Comparison of ENCODE assay signal across 25 cellular contexts in the genomic region with DNA sequence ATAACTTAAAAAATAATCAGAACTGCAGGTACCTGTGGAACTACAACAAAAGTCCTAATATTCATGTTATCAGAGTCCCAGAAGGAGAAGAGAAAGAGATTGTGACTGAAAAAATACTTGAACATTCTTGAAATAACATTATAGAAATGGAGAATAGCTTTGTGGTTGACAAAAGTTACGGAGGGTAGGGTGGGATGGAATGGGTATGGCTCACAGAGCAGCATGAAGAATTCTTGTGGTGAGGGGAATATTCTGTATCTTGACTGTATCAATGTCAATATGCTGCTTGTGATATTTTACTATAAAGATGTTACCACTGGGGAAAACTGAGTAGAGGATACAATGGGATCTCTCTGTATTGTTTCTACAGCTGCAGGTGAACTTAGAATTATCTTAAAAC.
DNase-seq lines count a peak whose midpoint lies in the region; ATAC-seq, FAIRE-seq and TF ChIP-seq lines count a peak whose summit lies in the region.
"Had no signal": no experiment of that assay in that cellular context is flagged by ENCODE, and none has a peak within 500 bp of the region (broad histone marks: within the 10 kb centered on the region; RNA-seq: fewer than 3 reads in every experiment).

No MANE protein-coding gene starts in this region.

- H3K36me3 Mint-ChIP-seq in WTC11 (peaks cover 25% of the 10 kb centered on the region), osteocyte (ENCODE audit: unreplicated experiment) (peaks cover 34% of the 10 kb centered on the region)
- H3K36me3 Mint-ChIP-seq: CD4-positive, CD25-positive, alpha-beta regulatory T cell had no signal

- intact Hi-C loops in mucosa of descending colon (cut with DNase I, micrococcal nuclease) = no loop called here

- peak; percentile 53 for FAIRE-seq in H54 (lab: Jason Lieb, UNC)
- FAIRE-seq: GM12878, HTR-8/SVneo had no signal

- H3K27ac Mint-ChIP-seq in WTC11 (peak overlapping the region; percentile 59; the same call in 1 of the 2 replicates), osteocyte (ENCODE audit: unreplicated experiment) (peak overlapping the region; percentile 54)
- H3K27ac Mint-ChIP-seq: CD4-positive, CD25-positive, alpha-beta regulatory T cell; IgD-negative memory B cell had no signal

- H3K9me3 Mint-ChIP-seq in WTC11 (0 out of 2 replicates have a peak, but pooled peaks cover 6% of the 10 kb centered on the region), osteocyte (ENCODE audit: unreplicated experiment) (peaks cover 13% of the 10 kb centered on the region)

- no peak for TF ChIP-seq POLR2A in H54 (IDR thresholded peaks at IDR 0.05; ENCODE audit: low read depth, low read length)

- ATAC-seq in WTC11 (no peak), mucosa of descending colon (no peak)
- ATAC-seq: GM12878, PC-3 had no signal

- H3K27me3 Mint-ChIP-seq in WTC11 (ENCODE audit: low read depth) = no peaks in the 10 kb centered on the region
- H3K27me3 Mint-ChIP-seq in osteocyte (ENCODE audit: unreplicated experiment) = no peaks in the 10 kb centered on the region
- H3K27me3 Mint-ChIP-seq: CD4-positive, CD25-positive, alpha-beta regulatory T cell; IgD-negative memory B cell had no signal

- DNase-seq in H54 (ENCODE audit: insufficient read length, low spot score) (no peak), WTC11 (ENCODE audit: low spot score) (no peak), choroid plexus epithelial cell (ENCODE audit: low read depth) (peak; percentile 74), osteocyte (ENCODE audit: extremely low spot score, unreplicated experiment) (no peak), mucosa of descending colon (no peak), NK-92 (lab: John Stamatoyannopoulos, UW; ENCODE audit: unreplicated experiment) (no peak), COLO829 (ENCODE audit: low spot score) (no peak), islet precursor cell (no peak)
- DNase-seq: BE2C; CD4-positive, CD25-positive, alpha-beta regulatory T cell; COR-L47; DMS79; HCEC 1CT; MV-4-11; NCI-H1105 treated with DMSO at 0.1 percent for 48 hours; NCI-H1694 treated with DMSO at 0.1 percent for 48 hours; NCI-H2081 treated with DMSO at 0.1 percent for 48 hours; NCI-H2171 treated with DMSO at 0.1 percent for 48 hours; NCI-H446; NCI-H526; PC-3; Right ventricle myocardium superior had no signal

- TF ChIP-seq CTCF in WTC11 (IDR thresholded peaks at IDR 0.05) (no peak), choroid plexus epithelial cell (conservative IDR thresholded peaks at IDR 0.05; ENCODE audit: low read depth, low read length) (no peak), osteocyte (IDR thresholded peaks at IDR 0.05) (no peak), mucosa of descending colon (IDR thresholded peaks at IDR 0.05) (no peak)

- no peaks in the 10 kb centered on the region for H3K36me3 ChIP-seq in mucosa of descending colon (ENCODE audit: low read depth)

- H3K4me3 ChIP-seq in choroid plexus epithelial cell (ENCODE audit: low read depth, low read length) = no peak overlapping the region
- H3K4me3 ChIP-seq in mucosa of descending colon = no peak overlapping the region
- H3K4me3 ChIP-seq: GM12878 had no signal

- POLR2A ChIA-PET in WTC11 (lab: Charles Lee) = no interaction called here

- H3K4me1 ChIP-seq in mucosa of descending colon (ENCODE audit: low read depth) = no peaks in the 10 kb centered on the region

- H3K9me3 ChIP-seq in mucosa of descending colon = no peaks in the 10 kb centered on the region
- H3K9me3 ChIP-seq: BE2C had no signal

- CTCF ChIA-PET in WTC11 (lab: Charles Lee) = interaction anchor here (1.0 kb wide), 1 partner anchor 22 kb away, joined by 3 read pairs; no protein-coding TSS in a partner anchor

- H3K4me1 Mint-ChIP-seq in WTC11 = peaks cover 48% of the 10 kb centered on the region
- peaks cover 23% of the 10 kb centered on the region for H3K4me1 Mint-ChIP-seq in osteocyte (ENCODE audit: unreplicated experiment)
- H3K4me1 Mint-ChIP-seq: CD4-positive, CD25-positive, alpha-beta regulatory T cell; IgD-negative memory B cell had no signal

- H3K4me3 Mint-ChIP-seq in WTC11 = no peak overlapping the region
- no peak overlapping the region for H3K4me3 Mint-ChIP-seq in osteocyte (ENCODE audit: unreplicated experiment)
- H3K4me3 Mint-ChIP-seq: CD4-positive, CD25-positive, alpha-beta regulatory T cell; IgD-negative memory B cell had no signal

TF ChIP-seq in WTC11, 78 proteins besides CTCF, POLR2A, EP300 and RAD21:
- TF ChIP-seq, protein P1, sequence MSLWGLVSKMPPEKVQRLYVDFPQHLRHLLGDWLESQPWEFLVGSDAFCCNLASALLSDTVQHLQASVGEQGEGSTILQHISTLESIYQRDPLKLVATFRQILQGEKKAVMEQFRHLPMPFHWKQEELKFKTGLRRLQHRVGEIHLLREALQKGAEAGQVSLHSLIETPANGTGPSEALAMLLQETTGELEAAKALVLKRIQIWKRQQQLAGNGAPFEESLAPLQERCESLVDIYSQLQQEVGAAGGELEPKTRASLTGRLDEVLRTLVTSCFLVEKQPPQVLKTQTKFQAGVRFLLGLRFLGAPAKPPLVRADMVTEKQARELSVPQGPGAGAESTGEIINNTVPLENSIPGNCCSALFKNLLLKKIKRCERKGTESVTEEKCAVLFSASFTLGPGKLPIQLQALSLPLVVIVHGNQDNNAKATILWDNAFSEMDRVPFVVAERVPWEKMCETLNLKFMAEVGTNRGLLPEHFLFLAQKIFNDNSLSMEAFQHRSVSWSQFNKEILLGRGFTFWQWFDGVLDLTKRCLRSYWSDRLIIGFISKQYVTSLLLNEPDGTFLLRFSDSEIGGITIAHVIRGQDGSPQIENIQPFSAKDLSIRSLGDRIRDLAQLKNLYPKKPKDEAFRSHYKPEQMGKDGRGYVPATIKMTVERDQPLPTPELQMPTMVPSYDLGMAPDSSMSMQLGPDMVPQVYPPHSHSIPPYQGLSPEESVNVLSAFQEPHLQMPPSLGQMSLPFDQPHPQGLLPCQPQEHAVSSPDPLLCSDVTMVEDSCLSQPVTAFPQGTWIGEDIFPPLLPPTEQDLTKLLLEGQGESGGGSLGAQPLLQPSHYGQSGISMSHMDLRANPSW (CRISPR knock-in tag; conservative IDR thresholded peaks at IDR 0.05; ENCODE audit: low read depth) = no peak
- no peak for TF ChIP-seq JUN (CRISPR knock-in tag; IDR thresholded peaks at IDR 0.05)
- TF ChIP-seq ZNF232 (CRISPR knock-in tag; IDR thresholded peaks at IDR 0.05) = no peak
- no peak for TF ChIP-seq JAZF1 (CRISPR knock-in tag; IDR thresholded peaks at IDR 0.05)
- no peak for TF ChIP-seq MXD4 (CRISPR knock-in tag; IDR thresholded peaks at IDR 0.05; ENCODE audit: borderline replicate concordance)
- TF ChIP-seq NFE2L1 (CRISPR knock-in tag; IDR thresholded peaks at IDR 0.05) = no peak
- no peak for TF ChIP-seq IRF2 (CRISPR knock-in tag; IDR thresholded peaks at IDR 0.05; ENCODE audit: borderline replicate concordance, low read depth)
- TF ChIP-seq, protein P2, sequence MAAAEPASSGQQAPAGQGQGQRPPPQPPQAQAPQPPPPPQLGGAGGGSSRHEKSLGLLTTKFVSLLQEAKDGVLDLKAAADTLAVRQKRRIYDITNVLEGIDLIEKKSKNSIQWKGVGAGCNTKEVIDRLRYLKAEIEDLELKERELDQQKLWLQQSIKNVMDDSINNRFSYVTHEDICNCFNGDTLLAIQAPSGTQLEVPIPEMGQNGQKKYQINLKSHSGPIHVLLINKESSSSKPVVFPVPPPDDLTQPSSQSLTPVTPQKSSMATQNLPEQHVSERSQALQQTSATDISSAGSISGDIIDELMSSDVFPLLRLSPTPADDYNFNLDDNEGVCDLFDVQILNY (CRISPR knock-in tag; IDR thresholded peaks at IDR 0.05) = no peak
